Comparison of ENCODE assay signal across 10 cellular contexts in genomic region chr15:36407647-36408046, GRCh38.
A peak's percentile ranks its signal among the peaks of the same experiment; 100 is the strongest.
DNase-seq lines count a peak whose midpoint lies in the region; ATAC-seq and TF ChIP-seq lines count a peak whose summit lies in the region.
"Had no signal": no experiment of that assay in that cellular context is flagged by ENCODE, and none has a peak within 500 bp of the region (broad histone marks: within the 10 kb centered on the region; RNA-seq: fewer than 3 reads in every experiment).

No MANE protein-coding gene starts in this region.

- TF ChIP-seq CTCF in GM23338 (conservative IDR thresholded peaks at IDR 0.05; ENCODE audit: low read depth in 2 of 2): no peak
- no peak for TF ChIP-seq CTCF in epithelial cell of proximal tubule (conservative IDR thresholded peaks at IDR 0.05; ENCODE audit: low read depth, low read length)
- TF ChIP-seq CTCF in osteocyte (IDR thresholded peaks at IDR 0.05): no peak

- H3K27ac ChIP-seq in GM23338 (ENCODE audit: low read depth): peak overlapping the region; percentile 9; the same call in 1 of the 2 replicates

- intact Hi-C loops in activated T-helper 1 cell treated with anti-CD3 and anti-CD28 coated beads, Interleukin-12 subunit alpha, Interleukin-12 subunit beta, Interleukin-2, Interleukin-4 antibody, amounts not matched to agents 30 ng/mL and 10 ng/mL and 1 ng/mL, durations not matched to agents 14 hours and 24 hours and 36 hours (cut with micrococcal nuclease): no loop called here

- H4K20me1 ChIP-seq in GM23338 (replicated peaks; ENCODE audit: insufficient read depth): no peaks in the 10 kb centered on the region

- no peaks in the 10 kb centered on the region for H3F3A ChIP-seq in GM23338 (replicated peaks; ENCODE audit: low read depth)

- peak overlapping the region; percentile 83; the same call in 1 of the 2 replicates for H2AFZ ChIP-seq in GM23338

- no peaks in the 10 kb centered on the region for H3K36me3 ChIP-seq in GM23338 (ENCODE audit: insufficient read depth)

- H3K4me1 Mint-ChIP-seq in GM23338 (peaks cover 44% of the 10 kb centered on the region), osteocyte (ENCODE audit: unreplicated experiment) (peaks cover 27% of the 10 kb centered on the region)
- H3K4me1 Mint-ChIP-seq in effector memory CD8-positive, alpha-beta T cell (ENCODE audit: low read depth in 2 of 2): no peaks in the 10 kb centered on the region
- H3K4me1 Mint-ChIP-seq in activated T-helper 1 cell treated with anti-CD3 and anti-CD28 coated beads, Interleukin-12 subunit alpha, Interleukin-12 subunit beta, Interleukin-2, Interleukin-4 antibody, amounts not matched to agents 30 ng/mL and 10 ng/mL and 1 ng/mL, durations not matched to agents 14 hours and 24 hours and 36 hours (ENCODE audit: low read depth): no peaks in the 10 kb centered on the region

- no peak for DNase-seq in GM23338 (ENCODE audit: low spot score)
- DNase-seq in NCI-H524 treated with DMSO at 0.1 percent for 48 hours (lab: John Stamatoyannopoulos, UW): peak; percentile 14
- peak; percentile 7 for DNase-seq in epithelial cell of proximal tubule (ENCODE audit: low read depth)
- no peak for DNase-seq in osteocyte (ENCODE audit: extremely low spot score, unreplicated experiment)
- no peak for DNase-seq in effector memory CD8-positive, alpha-beta T cell
- no peak for DNase-seq in superior temporal gyrus (ENCODE audit: extremely low spot score)
- DNase-seq in activated T-helper 1 cell treated with anti-CD3 and anti-CD28 coated beads, Interleukin-12 subunit alpha, Interleukin-12 subunit beta, Interleukin-2, Interleukin-4 antibody, amounts not matched to agents 30 ng/mL and 10 ng/mL and 1 ng/mL, durations not matched to agents 14 hours and 24 hours and 36 hours (ENCODE audit: low spot score): no peak
- DNase-seq: activated T-cell treated with anti-CD3 and anti-CD28 coated beads, Interleukin-2, amount 50 U/mL, for 1 hour had no signal

- no peaks in the 10 kb centered on the region for H3K27me3 ChIP-seq in GM23338 (ENCODE audit: insufficient read depth)

- no peaks in the 10 kb centered on the region for H3K27me3 Mint-ChIP-seq in GM23338 (ENCODE audit: insufficient read depth, low read depth, poor library complexity)
- no peaks in the 10 kb centered on the region for H3K27me3 Mint-ChIP-seq in osteocyte (ENCODE audit: unreplicated experiment)
- no peaks in the 10 kb centered on the region for H3K27me3 Mint-ChIP-seq in effector memory CD8-positive, alpha-beta T cell
- H3K27me3 Mint-ChIP-seq in activated T-helper 1 cell treated with anti-CD3 and anti-CD28 coated beads, Interleukin-12 subunit alpha, Interleukin-12 subunit beta, Interleukin-2, Interleukin-4 antibody, amounts not matched to agents 30 ng/mL and 10 ng/mL and 1 ng/mL, durations not matched to agents 14 hours and 24 hours and 36 hours (ENCODE audit: insufficient read depth): no peaks in the 10 kb centered on the region

- H3K79me2 ChIP-seq in GM23338 (replicated peaks; ENCODE audit: insufficient read depth): no peaks in the 10 kb centered on the region

- H3K4me3 ChIP-seq in GM23338: no peak overlapping the region
- no peak overlapping the region for H3K4me3 ChIP-seq in epithelial cell of proximal tubule (ENCODE audit: low read depth, low read length)

- H3K36me3 Mint-ChIP-seq in GM23338 (ENCODE audit: low read depth): no peaks in the 10 kb centered on the region
- peaks cover 2% of the 10 kb centered on the region for H3K36me3 Mint-ChIP-seq in osteocyte (ENCODE audit: unreplicated experiment)
- H3K36me3 Mint-ChIP-seq in effector memory CD8-positive, alpha-beta T cell (ENCODE audit: insufficient read depth): no peaks in the 10 kb centered on the region
- no peaks in the 10 kb centered on the region for H3K36me3 Mint-ChIP-seq in activated T-helper 1 cell treated with anti-CD3 and anti-CD28 coated beads, Interleukin-12 subunit alpha, Interleukin-12 subunit beta, Interleukin-2, Interleukin-4 antibody, amounts not matched to agents 30 ng/mL and 10 ng/mL and 1 ng/mL, durations not matched to agents 14 hours and 24 hours and 36 hours (ENCODE audit: low read depth)

- H3K9me2 ChIP-seq in GM23338 (ENCODE audit: insufficient read depth): no peaks in the 10 kb centered on the region; the same call in 1 of the 2 replicates

- H3K4me3 Mint-ChIP-seq in GM23338 (no peak overlapping the region), osteocyte (ENCODE audit: unreplicated experiment) (no peak overlapping the region)
- no peak overlapping the region for H3K4me3 Mint-ChIP-seq in effector memory CD8-positive, alpha-beta T cell
- H3K4me3 Mint-ChIP-seq in activated T-helper 1 cell treated with anti-CD3 and anti-CD28 coated beads, Interleukin-12 subunit alpha, Interleukin-12 subunit beta, Interleukin-2, Interleukin-4 antibody, amounts not matched to agents 30 ng/mL and 10 ng/mL and 1 ng/mL, durations not matched to agents 14 hours and 24 hours and 36 hours: no peak overlapping the region
- H3K4me3 Mint-ChIP-seq: T-helper 1 cell treated with Interleukin-12 subunit alpha and Interleukin-12 subunit beta and Interleukin-4 antibody, amounts not matched to agents 30 μg/mL and 1 μg/mL, for 36 hours had no signal

- peak overlapping the region; percentile 14; the same call in 1 of the 2 replicates for H3K4me2 ChIP-seq in GM23338

- peak; percentile 45; the same call in 2 of the 3 replicates for ATAC-seq in GM23338
- no peak for ATAC-seq in HG02588 (IDR thresholded peaks at IDR 0.05; ENCODE audit: unreplicated experiment)
- no peak for ATAC-seq in effector memory CD8-positive, alpha-beta T cell (replicated peaks)

- H3K27ac Mint-ChIP-seq in GM23338 (0 out of 2 replicates have a peak overlapping the region, but pooled peaks have one; percentile 31), osteocyte (ENCODE audit: unreplicated experiment) (peak overlapping the region; percentile 74)
- H3K27ac Mint-ChIP-seq in effector memory CD8-positive, alpha-beta T cell: no peak overlapping the region
- no peak overlapping the region for H3K27ac Mint-ChIP-seq in activated T-helper 1 cell treated with anti-CD3 and anti-CD28 coated beads, Interleukin-12 subunit alpha, Interleukin-12 subunit beta, Interleukin-2, Interleukin-4 antibody, amounts not matched to agents 30 ng/mL and 10 ng/mL and 1 ng/mL, durations not matched to agents 14 hours and 24 hours and 36 hours
- H3K27ac Mint-ChIP-seq: T-helper 1 cell treated with Interleukin-12 subunit alpha and Interleukin-12 subunit beta and Interleukin-4 antibody, amounts not matched to agents 30 μg/mL and 1 μg/mL, for 36 hours had no signal

- H3K4me1 ChIP-seq in GM23338 (ENCODE audit: insufficient read depth): peaks cover 38% of the 10 kb centered on the region

- no peaks in the 10 kb centered on the region for H3K9me3 Mint-ChIP-seq in GM23338
- peaks cover 3% of the 10 kb centered on the region for H3K9me3 Mint-ChIP-seq in osteocyte (ENCODE audit: unreplicated experiment)
- peaks cover 0 to 3% of the 10 kb centered on the region in 2 donors for H3K9me3 Mint-ChIP-seq in effector memory CD8-positive, alpha-beta T cell
- no peaks in the 10 kb centered on the region for H3K9me3 Mint-ChIP-seq in activated T-helper 1 cell treated with anti-CD3 and anti-CD28 coated beads, Interleukin-12 subunit alpha, Interleukin-12 subunit beta, Interleukin-2, Interleukin-4 antibody, amounts not matched to agents 30 ng/mL and 10 ng/mL and 1 ng/mL, durations not matched to agents 14 hours and 24 hours and 36 hours
- H3K9me3 Mint-ChIP-seq: T-helper 1 cell treated with Interleukin-12 subunit alpha and Interleukin-12 subunit beta and Interleukin-4 antibody, amounts not matched to agents 30 μg/mL and 1 μg/mL, for 36 hours had no signal

TF ChIP-seq in GM23338, 12 proteins besides CTCF, POLR2A, EP300 and RAD21:
- TF ChIP-seq ETS1 (IDR thresholded peaks at IDR 0.05): no peak
- no peak for TF ChIP-seq ZNF331 (CRISPR knock-in tag; IDR thresholded peaks at IDR 0.05; ENCODE audit: low read depth)
- no peak for TF ChIP-seq NANOG (IDR thresholded peaks at IDR 0.05; ENCODE audit: borderline replicate concordance)

Comparison
In these comparisons a context has a peak if more than half of its experiments do, and no peak if none do; other contexts are left out.
1. DNase-seq: peak in NCI-H524 treated with DMSO at 0.1 percent for 48 hours (single experiment) and epithelial cell of proximal tubule (single experiment); none in GM23338 (single experiment), osteocyte (single experiment), effector memory CD8-positive, alpha-beta T cell (0 of 3), superior temporal gyrus (single experiment) and activated T-helper 1 cell treated with anti-CD3 and anti-CD28 coated beads, Interleukin-12 subunit alpha, Interleukin-12 subunit beta, Interleukin-2, Interleukin-4 antibody, amounts not matched to agents 30 ng/mL and 10 ng/mL and 1 ng/mL, durations not matched to agents 14 hours and 24 hours and 36 hours (single experiment).
2. H3K27ac Mint-ChIP-seq: peak in GM23338 (single experiment) and osteocyte (single experiment); none in effector memory CD8-positive, alpha-beta T cell (0 of 2) and activated T-helper 1 cell treated with anti-CD3 and anti-CD28 coated beads, Interleukin-12 subunit alpha, Interleukin-12 subunit beta, Interleukin-2, Interleukin-4 antibody, amounts not matched to agents 30 ng/mL and 10 ng/mL and 1 ng/mL, durations not matched to agents 14 hours and 24 hours and 36 hours (single experiment).